Comparison of ENCODE assay signal across 1 cellular context in the genomic region with DNA sequence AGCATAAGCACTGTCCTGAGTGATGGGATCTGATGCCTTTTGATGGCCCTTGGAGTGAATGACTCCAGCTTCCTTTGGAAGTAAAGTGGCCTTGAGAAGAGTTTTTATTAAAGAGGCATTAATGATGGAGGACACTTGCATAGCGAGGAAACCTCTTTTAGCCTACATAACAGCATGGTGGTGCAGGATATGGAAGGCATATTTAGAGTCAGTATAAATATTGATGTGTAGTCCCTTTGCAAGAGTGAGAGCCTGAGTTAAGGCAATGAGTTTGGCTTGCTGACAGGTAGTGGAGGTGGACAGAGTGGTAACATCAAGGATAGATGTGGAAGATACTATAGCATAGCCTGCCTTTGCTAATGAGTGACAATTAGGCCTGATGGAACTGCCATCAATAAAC. TPM values are rescaled to one million over a fixed set of nuclear protein-coding genes. Genes with fewer than 3 reads are reported as not detected.
"Had no signal": no experiment of that assay in that cellular context is flagged by ENCODE, and none has a peak within 500 bp of the region (broad histone marks: within the 10 kb centered on the region; RNA-seq: fewer than 3 reads in every experiment).

No MANE protein-coding gene starts in this region.

RNA-seq across cellular contexts. Expression of gene XIST, which starts 48.4 kb away (rescaled TPM):
- polyA plus RNA-seq: GM23248 had no signal
